ENCODE assay signal across 8 cellular contexts in the genomic region with DNA sequence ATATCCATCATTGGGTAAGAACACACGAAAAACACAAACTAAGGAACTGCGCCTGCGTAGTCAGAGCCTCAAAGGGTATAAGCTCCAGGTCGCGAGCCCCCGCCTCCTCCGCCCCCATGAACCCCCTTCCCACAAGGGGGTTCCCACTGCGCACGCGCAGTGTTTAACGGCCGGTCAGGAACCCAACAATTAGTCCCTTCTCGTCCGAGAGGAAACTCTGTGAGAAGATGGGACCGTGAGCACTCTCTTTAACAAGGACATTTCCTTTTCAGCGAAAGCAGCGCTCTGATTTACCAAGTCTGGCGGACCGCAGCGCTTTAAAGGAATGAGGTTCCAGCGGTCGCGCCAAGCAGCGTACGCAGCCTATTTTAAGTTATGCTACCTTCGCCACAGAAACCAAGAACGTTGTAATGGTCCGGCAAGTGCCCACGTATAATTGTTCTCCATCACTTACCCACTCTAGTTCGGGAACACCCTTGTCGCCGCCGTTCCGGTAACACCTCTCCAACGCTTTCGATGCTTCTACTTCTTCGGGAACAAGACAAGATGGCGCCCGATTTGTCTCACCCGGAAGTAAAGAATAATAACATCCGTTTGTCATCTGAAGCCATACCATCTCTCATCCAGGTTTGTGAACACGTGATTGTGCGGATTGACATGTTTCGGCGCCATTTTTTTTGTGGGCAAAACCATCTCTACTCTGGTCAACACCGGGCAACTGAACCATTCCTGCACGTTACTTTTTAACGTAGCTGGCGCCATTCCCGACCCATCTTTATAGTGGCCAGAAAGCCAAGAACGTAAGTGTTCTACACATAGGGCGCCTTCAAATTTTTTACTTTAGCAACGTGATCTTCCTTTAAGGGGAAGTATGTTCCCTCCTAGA.
DNase-seq lines count a peak whose midpoint lies in the region; ATAC-seq and TF ChIP-seq lines count a peak whose summit lies in the region.

A gene with protein sequence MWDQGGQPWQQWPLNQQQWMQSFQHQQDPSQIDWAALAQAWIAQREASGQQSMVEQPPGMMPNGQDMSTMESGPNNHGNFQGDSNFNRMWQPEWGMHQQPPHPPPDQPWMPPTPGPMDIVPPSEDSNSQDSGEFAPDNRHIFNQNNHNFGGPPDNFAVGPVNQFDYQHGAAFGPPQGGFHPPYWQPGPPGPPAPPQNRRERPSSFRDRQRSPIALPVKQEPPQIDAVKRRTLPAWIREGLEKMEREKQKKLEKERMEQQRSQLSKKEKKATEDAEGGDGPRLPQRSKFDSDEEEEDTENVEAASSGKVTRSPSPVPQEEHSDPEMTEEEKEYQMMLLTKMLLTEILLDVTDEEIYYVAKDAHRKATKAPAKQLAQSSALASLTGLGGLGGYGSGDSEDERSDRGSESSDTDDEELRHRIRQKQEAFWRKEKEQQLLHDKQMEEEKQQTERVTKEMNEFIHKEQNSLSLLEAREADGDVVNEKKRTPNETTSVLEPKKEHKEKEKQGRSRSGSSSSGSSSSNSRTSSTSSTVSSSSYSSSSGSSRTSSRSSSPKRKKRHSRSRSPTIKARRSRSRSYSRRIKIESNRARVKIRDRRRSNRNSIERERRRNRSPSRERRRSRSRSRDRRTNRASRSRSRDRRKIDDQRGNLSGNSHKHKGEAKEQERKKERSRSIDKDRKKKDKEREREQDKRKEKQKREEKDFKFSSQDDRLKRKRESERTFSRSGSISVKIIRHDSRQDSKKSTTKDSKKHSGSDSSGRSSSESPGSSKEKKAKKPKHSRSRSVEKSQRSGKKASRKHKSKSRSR (minus strand): TSS at position 548 of the 886 bp plus-strand sequence. CDS start 10,649 bp downstream, outside the sequence.

- H3K4me3 Mint-ChIP-seq in central memory CD8-positive, alpha-beta T cell, result peak within 1 kb of the TSS; percentile 96

- ATAC-seq in GM19025 (IDR thresholded peaks at IDR 0.05; ENCODE audit: low read depth, unreplicated experiment) (peak; percentile 86), HG03342 (IDR thresholded peaks at IDR 0.05; ENCODE audit: unreplicated experiment) (peak; percentile 85)
- peak; percentile 93 for ATAC-seq in central memory CD8-positive, alpha-beta T cell (replicated peaks; ENCODE audit: extremely low read depth, poor library complexity, severe bottlenecking)

- no peaks in the 10 kb centered on the region for H3K27me3 Mint-ChIP-seq in central memory CD8-positive, alpha-beta T cell

- H3K9me3 Mint-ChIP-seq in central memory CD8-positive, alpha-beta T cell, result no peaks in the 10 kb centered on the region

- peaks cover 33% of the 10 kb centered on the region for H3K36me3 Mint-ChIP-seq in central memory CD8-positive, alpha-beta T cell (ENCODE audit: insufficient read depth)

- TF ChIP-seq CTCF in AG09309 (IDR thresholded peaks at IDR 0.05; ENCODE audit: control insufficient read depth, insufficient read depth, low read depth, low read length, missing control alignments), result no peak

- DNase-seq in AG09309 (ENCODE audit: low read depth) (peak; percentile 98), NCI-H446 (lab: John Stamatoyannopoulos, UW) (peak; percentile 93 to 97), iris pigment epithelial cell (ENCODE audit: low read depth) (peak; percentile 99)
- DNase-seq in activated CD4-positive, CD25-positive, alpha-beta regulatory T cell treated with anti-CD3 and anti-CD28 coated beads, Interleukin-2, amount 50 U/mL, for 16 hours (ENCODE audit: low read depth, low spot score), result peak; percentile 81
- DNase-seq in central memory CD8-positive, alpha-beta T cell (ENCODE audit: low spot score in 2 of 2), result peak; percentile 76 to 87
- DNase-seq in stimulated activated CD4-positive, alpha-beta T cell treated with anti-CD3 and anti-CD28 coated beads, Interleukin-12 subunit alpha, Interleukin-12 subunit beta, amount 100 ng/mL, for 24 hours (ENCODE audit: low read depth in 2 of 2), result peak; percentile 71 to 74

- peaks cover 67% of the 10 kb centered on the region for H3K4me1 Mint-ChIP-seq in central memory CD8-positive, alpha-beta T cell

- peak within 1 kb of the TSS; percentile 97 for H3K27ac Mint-ChIP-seq in central memory CD8-positive, alpha-beta T cell (ENCODE audit: low read depth)

- H3K4me3 ChIP-seq in AG09309 (ENCODE audit: control insufficient read depth, low read depth, low read length), result peak within 1 kb of the TSS; percentile 81

Comparison
In these comparisons a context has a peak if more than half of its experiments do, and no peak if none do; other contexts are left out.
1. Peak in every context shown above with its lines: DNase-seq, ATAC-seq and H3K4me3 ChIP-seq.